26 cellular contexts compared by ENCODE assay signal in genomic region chr6:125552819-125553218, GRCh38.
"Had no signal": no experiment of that assay in that cellular context is flagged by ENCODE, and none has a peak within 500 bp of the region (broad histone marks: within the 10 kb centered on the region; RNA-seq: fewer than 3 reads in every experiment).

No MANE protein-coding gene starts in this region.

- H2AFZ ChIP-seq: hepatocyte had no signal

- H3K27me3 ChIP-seq: colonic mucosa, esophagus muscularis mucosa, esophagus squamous epithelium, foreskin keratinocyte, gastrocnemius medialis, gastroesophageal sphincter had no signal

- ATAC-seq: effector memory CD8-positive, alpha-beta T cell; esophagus mucosa; foreskin keratinocyte; gastrocnemius medialis; gastroesophageal sphincter; heart left ventricle; heart right ventricle had no signal

- DNase-seq: colonic mucosa; cortex of kidney; dermis blood vessel endothelial cell; dorsolateral prefrontal cortex; effector CD4-positive, alpha-beta T cell; effector CD8-positive, alpha-beta T cell; effector memory CD4-positive, alpha-beta T cell; effector memory CD8-positive, alpha-beta T cell; endodermal cell; erythroblast; esophagus squamous epithelium; foreskin fibroblast; foreskin keratinocyte; foreskin melanocyte; gastrocnemius medialis; glutamatergic neuron; head of caudate nucleus; heart left ventricle; heart right ventricle had no signal

- H3K27ac Mint-ChIP-seq: dendritic cell treated with granulocyte-macrophage colony-stimulating factor and Interleukin-4, amounts not matched to agents 40 ng/mL and 50 ng/mL, for 4 days; effector memory CD8-positive, alpha-beta T cell; endodermal cell had no signal

- H3K27ac ChIP-seq: colonic mucosa, coronary artery, dorsolateral prefrontal cortex, epithelial cell of prostate, esophagus muscularis mucosa, esophagus squamous epithelium, foreskin keratinocyte, gastrocnemius medialis, gastroesophageal sphincter, heart left ventricle, heart right ventricle, hepatocyte had no signal

- H3K79me2 ChIP-seq: hepatocyte had no signal

- H3K4me1 ChIP-seq: colonic mucosa, esophagus muscularis mucosa, esophagus squamous epithelium, foreskin keratinocyte, gastrocnemius medialis, gastroesophageal sphincter, heart left ventricle, heart right ventricle had no signal

- H3K36me3 ChIP-seq: colonic mucosa, esophagus muscularis mucosa, esophagus squamous epithelium, gastrocnemius medialis, gastroesophageal sphincter, heart left ventricle, heart right ventricle had no signal

- H3K4me2 ChIP-seq: hepatocyte had no signal

- H3K4me3 Mint-ChIP-seq: dendritic cell treated with granulocyte-macrophage colony-stimulating factor and Interleukin-4, amounts not matched to agents 40 ng/mL and 50 ng/mL, for 4 days; effector memory CD8-positive, alpha-beta T cell; endodermal cell had no signal

- H3K9me3 Mint-ChIP-seq: dendritic cell treated with granulocyte-macrophage colony-stimulating factor and Interleukin-4, amounts not matched to agents 40 ng/mL and 50 ng/mL, for 4 days; effector memory CD8-positive, alpha-beta T cell; endodermal cell had no signal

- H3K27me3 Mint-ChIP-seq: dendritic cell treated with granulocyte-macrophage colony-stimulating factor and Interleukin-4, amounts not matched to agents 40 ng/mL and 50 ng/mL, for 4 days had no signal

- H3K4me3 ChIP-seq: colonic mucosa, coronary artery, dorsolateral prefrontal cortex, esophagus muscularis mucosa, esophagus squamous epithelium, gastrocnemius medialis, gastroesophageal sphincter, heart left ventricle, heart right ventricle, hepatocyte had no signal

- H3K9me3 ChIP-seq: colonic mucosa, esophagus muscularis mucosa, esophagus squamous epithelium, gastrocnemius medialis, gastroesophageal sphincter, heart left ventricle, heart right ventricle had no signal
